8 cellular contexts compared by ENCODE assay signal in genomic region chr1:37477946-37478345, GRCh38. TPM values are rescaled to one million over a fixed set of nuclear protein-coding genes. Genes with fewer than 3 reads are reported as not detected.
A peak's percentile ranks its signal among the peaks of the same experiment; 100 is the strongest.
DNase-seq lines count a peak whose midpoint lies in the region; ATAC-seq and TF ChIP-seq lines count a peak whose summit lies in the region.

No MANE protein-coding gene starts in this region.

- H4K20me1 ChIP-seq in SK-N-SH (ENCODE audit: insufficient read depth) (no peaks in the 10 kb centered on the region), osteoblast (ENCODE audit: insufficient read depth, low read length) (peaks cover 10% of the 10 kb centered on the region)

- POLR2A ChIA-PET in SK-N-SH (lab: Yijun Ruan, JAX) = interaction anchor here (1.7 to 3.7 kb wide), 2 partner anchors 7 to 10 kb away, joined by 6 to 16 read pairs; no protein-coding TSS in a partner anchor

- peak overlapping the region; percentile 82 to 94; a peak in 3 of 4 replicates for H3K4me3 ChIP-seq in SK-N-SH (ENCODE audit: low read depth in 2 of 2, low read length in 1 of 2)
- peak overlapping the region; percentile 79 for H3K4me3 ChIP-seq in osteoblast (ENCODE audit: insufficient read depth, low read length)

- H3K9me2 ChIP-seq in SK-N-SH = no peaks in the 10 kb centered on the region

- H3K27ac ChIP-seq in SK-N-SH (ENCODE audit: low read depth in 2 of 2, low read length in 1 of 2) = peak overlapping the region; percentile 92 to 96
- H3K27ac ChIP-seq in osteoblast (ENCODE audit: low read depth, low read length) = peak overlapping the region; percentile 92

- no peak for ATAC-seq in effector memory CD8-positive, alpha-beta T cell (replicated peaks)
- ATAC-seq in GM19328 (IDR thresholded peaks at IDR 0.05; ENCODE audit: unreplicated experiment) (no peak), HG03159 (IDR thresholded peaks at IDR 0.05; ENCODE audit: unreplicated experiment) (no peak)

- no peak for TF ChIP-seq EP300 in SK-N-SH (IDR thresholded peaks at IDR 0.05; ENCODE audit: borderline replicate concordance in 1 of 2, low read depth in 1 of 2, low read length in 1 of 2)

- H3K36me3 Mint-ChIP-seq in effector memory CD8-positive, alpha-beta T cell (ENCODE audit: insufficient read depth) = peaks cover 100% of the 10 kb centered on the region

- no peaks in the 10 kb centered on the region for H3K27me3 Mint-ChIP-seq in effector memory CD8-positive, alpha-beta T cell

- peaks cover 79% of the 10 kb centered on the region for H3K79me2 ChIP-seq in SK-N-SH (ENCODE audit: insufficient read depth)
- peaks cover 83% of the 10 kb centered on the region for H3K79me2 ChIP-seq in osteoblast (ENCODE audit: insufficient read depth, low read length)

- H3K4me1 ChIP-seq in SK-N-SH (ENCODE audit: control insufficient read depth in 1 of 2, insufficient read depth in 2 of 2, low read depth in 1 of 2, low read length in 1 of 2) = peaks cover 53 to 56% of the 10 kb centered on the region in 2 experiments
- H3K4me1 ChIP-seq in osteoblast (ENCODE audit: insufficient read depth, low read length) = peaks cover 64% of the 10 kb centered on the region

- H3K27me3 ChIP-seq in SK-N-SH (ENCODE audit: insufficient read depth) (no peaks in the 10 kb centered on the region), osteoblast (ENCODE audit: insufficient read depth, low read length) (no peaks in the 10 kb centered on the region)

- H2AFZ ChIP-seq in SK-N-SH (ENCODE audit: low read depth) (no peak overlapping the region), osteoblast (ENCODE audit: low read length) (no peak overlapping the region)

- H3K9me3 Mint-ChIP-seq in effector memory CD8-positive, alpha-beta T cell = no peaks in the 10 kb centered on the region

- TF ChIP-seq CTCF in SK-N-SH (IDR thresholded peaks at IDR 0.05) (no peak), osteoblast (IDR thresholded peaks at IDR 0.05; ENCODE audit: extremely low read depth, low read depth, low read length) (no peak)

- peak; percentile 46 for DNase-seq in G401 (ENCODE audit: low spot score)
- no peak for DNase-seq in SK-N-SH
- no peak for DNase-seq in effector memory CD8-positive, alpha-beta T cell
- DNase-seq in osteoblast (ENCODE audit: insufficient read length, low spot score, missing footprints) = peak; percentile 52
- DNase-seq in NCI-H2171 (lab: John Stamatoyannopoulos, UW) = no peak
- DNase-seq in effector CD8-positive, alpha-beta T cell (lab: John Stamatoyannopoulos, UW) = no peak

- CTCF ChIA-PET in SK-N-SH (lab: Yijun Ruan, JAX) = interaction anchor here (1.5 to 18.1 kb wide), 3 partner anchors 8 to 31 kb away, joined by 4 to 170 read pairs (median 123); no protein-coding TSS in a partner anchor

- TF ChIP-seq RAD21 in SK-N-SH (IDR thresholded peaks at IDR 0.05; ENCODE audit: low read length) = no peak

- peak overlapping the region; percentile 98 to 99 for H3K27ac Mint-ChIP-seq in effector memory CD8-positive, alpha-beta T cell

- H3K36me3 ChIP-seq in SK-N-SH (replicated peaks in 1 of 2; ENCODE audit: control insufficient read depth in 1 of 2, insufficient read depth in 2 of 2, low read length in 1 of 2) (peaks cover 12 to 40% of the 10 kb centered on the region in 2 experiments), osteoblast (ENCODE audit: insufficient read depth, low read length) (peaks cover 55% of the 10 kb centered on the region)

- 100% methylated on average over 2 of the region's 5 CpGs for WGBS in SK-N-SH (ENCODE audit: low lambda C conversion rate)

- peak overlapping the region; percentile 92 to 93 for H3K4me3 Mint-ChIP-seq in effector memory CD8-positive, alpha-beta T cell

- peaks cover 60 to 70% of the 10 kb centered on the region in 2 donors for H3K4me1 Mint-ChIP-seq in effector memory CD8-positive, alpha-beta T cell (ENCODE audit: low read depth in 2 of 2)

- peak overlapping the region; percentile 71; the same call in 1 of the 2 replicates for H3K9ac ChIP-seq in SK-N-SH

- no peaks in the 10 kb centered on the region for H3K9me3 ChIP-seq in SK-N-SH
- no peaks in the 10 kb centered on the region for H3K9me3 ChIP-seq in osteoblast (ENCODE audit: low read depth, low read length)

- in situ Hi-C loops in G401 (cut with HindIII; ENCODE audit: low sequenced_read_pairs) = no loop called here

- H3F3A ChIP-seq in SK-N-SH (replicated peaks; ENCODE audit: insufficient read depth) = peaks cover 15% of the 10 kb centered on the region

- peak overlapping the region; percentile 96 for H3K4me2 ChIP-seq in SK-N-SH
- H3K4me2 ChIP-seq in osteoblast (ENCODE audit: insufficient read depth, low read length) = peak overlapping the region; percentile 98

TF ChIP-seq in SK-N-SH, 30 proteins besides CTCF, POLR2A, EP300 and RAD21 (continues in another document):
- TF ChIP-seq EZH2phosphoT487 (IDR thresholded peaks at IDR 0.05; ENCODE audit: borderline replicate concordance, low read depth) = no peak
- TF ChIP-seq FOXJ3 (CRISPR knock-in tag; IDR thresholded peaks at IDR 0.05) = no peak
- no peak for TF ChIP-seq TCF12 (IDR thresholded peaks at IDR 0.05)
- TF ChIP-seq GATA2 (CRISPR knock-in tag; IDR thresholded peaks at IDR 0.05) = no peak
- TF ChIP-seq USF1 (IDR thresholded peaks at IDR 0.05; ENCODE audit: borderline replicate concordance, low read depth) = no peak
- TF ChIP-seq IRF3 (IDR thresholded peaks at IDR 0.05; ENCODE audit: low read depth, low read length) = no peak
- TF ChIP-seq RFX5 (IDR thresholded peaks at IDR 0.05; ENCODE audit: low read length) = no peak
- no peak for TF ChIP-seq FOXM1 (IDR thresholded peaks at IDR 0.05; ENCODE audit: low read depth)
- TF ChIP-seq JUND (IDR thresholded peaks at IDR 0.05) = no peak
- no peak for TF ChIP-seq REST (IDR thresholded peaks at IDR 0.05; ENCODE audit: low read depth, low read length)
- no peak for TF ChIP-seq TEAD4 (IDR thresholded peaks at IDR 0.05; ENCODE audit: borderline replicate concordance, insufficient read depth)
- no peak for TF ChIP-seq ELF1 (IDR thresholded peaks at IDR 0.05)

RNA-seq across cellular contexts. Expression of gene ZC3H12A, which starts 3.6 kb away (rescaled TPM):
- 2.6 and 3.3 TPM in 2 replicates for total RNA-seq in G401 (2014; rRNA removed; shearing (Covaris generic))
- polyA plus RNA-seq in SK-N-SH (2012; rRNA removed) = 7.4 and 8.9 TPM in 2 replicates
- 3.4 and 4.3 TPM in 2 replicates for polyA plus RNA-seq in SK-N-SH (2012; cell fraction: cytosol; rRNA removed)
- 24.6 and 24.8 TPM in 2 replicates for polyA plus RNA-seq in SK-N-SH (2012; cell fraction: nucleus; rRNA removed)
- total RNA-seq in osteoblast = 11.5 and 13.0 TPM in 2 replicates

RNA-seq across cellular contexts. Expression of gene MEAF6, which starts 36.6 kb away (rescaled TPM):
- 44.4 and 62.8 TPM in 2 replicates for total RNA-seq in G401 (2014; rRNA removed; shearing (Covaris generic))
- 47.2 and 60.5 TPM in 2 replicates for polyA plus RNA-seq in SK-N-SH (2012; rRNA removed)
- polyA plus RNA-seq in SK-N-SH (2012; cell fraction: cytosol; rRNA removed) = 69.0 and 74.2 TPM in 2 replicates
- 25.1 and 39.1 TPM in 2 replicates for polyA plus RNA-seq in SK-N-SH (2012; cell fraction: nucleus; rRNA removed)
- total RNA-seq in osteoblast = 62.8 and 64.1 TPM in 2 replicates

Comparison
In these comparisons a context has a peak if more than half of its experiments do, and no peak if none do; other contexts are left out.
1. DNase-seq: peak in G401 (single experiment) and osteoblast (single experiment); none in SK-N-SH (single experiment), effector memory CD8-positive, alpha-beta T cell (0 of 3), NCI-H2171 (single experiment) and effector CD8-positive, alpha-beta T cell (single experiment).